Comparison of ENCODE assay signal across 8 cellular contexts in the genomic region with DNA sequence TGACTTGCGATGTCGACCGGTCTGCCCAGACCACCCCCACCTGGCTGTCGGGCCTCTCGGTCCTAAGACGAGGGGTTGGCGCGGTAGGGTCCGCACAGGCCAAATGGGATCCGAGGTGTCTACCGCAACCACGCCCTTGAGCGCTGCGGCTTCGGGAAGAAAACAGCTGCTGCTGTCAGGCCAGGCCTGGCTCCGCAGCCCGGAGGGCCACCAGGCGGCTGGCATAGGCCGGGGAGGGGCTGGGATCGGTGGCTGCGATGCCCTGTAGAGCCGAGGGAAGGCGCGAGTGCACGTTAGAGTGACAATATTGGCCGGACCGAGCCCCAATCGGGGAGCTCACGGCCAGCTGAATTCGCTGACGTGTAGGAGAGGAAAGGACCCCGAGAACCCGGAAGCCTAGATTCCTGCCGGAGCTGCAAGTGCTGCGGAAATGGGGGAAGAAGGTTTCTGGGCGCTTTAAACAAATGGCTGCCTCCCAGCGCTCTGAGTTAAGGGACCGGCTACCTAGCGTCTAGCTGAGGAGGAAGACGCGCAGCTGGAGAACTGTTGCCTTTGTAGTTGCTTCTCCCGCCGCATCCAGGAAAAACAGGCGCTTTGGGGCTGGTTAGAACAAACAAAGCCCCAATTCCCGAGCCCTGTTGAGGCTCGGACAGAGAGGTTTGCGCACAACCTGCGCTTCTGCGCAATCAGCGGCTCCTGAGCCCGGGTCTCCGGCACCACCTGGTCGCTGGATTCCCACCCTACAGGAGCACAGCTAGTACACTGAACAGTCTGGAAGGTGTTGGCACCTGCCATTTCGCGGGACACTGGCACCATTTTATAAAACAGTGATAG. TPM values are rescaled to one million over a fixed set of nuclear protein-coding genes. Genes with fewer than 3 reads are reported as not detected.
DNase-seq lines count a peak whose midpoint lies in the region; ATAC-seq and TF ChIP-seq lines count a peak whose summit lies in the region.

No MANE protein-coding gene starts in this region.

- no peak overlapping the region for H3K4me3 Mint-ChIP-seq in T-helper 17 cell

- DNase-seq in COLO668 (lab: John Stamatoyannopoulos, UW; ENCODE audit: unreplicated experiment) (peak; percentile 85), NCI-H82 (lab: John Stamatoyannopoulos, UW) (peak; percentile 80), fibroblast of the aortic adventitia (ENCODE audit: low read depth) (peak; percentile 42), nucleus accumbens (lab: John Stamatoyannopoulos, UW) (peak; percentile 23 to 92 (median 80)), GM10248 (ENCODE audit: extremely low spot score) (no peak), T-helper 17 cell (no peak)

- POLR2A ChIA-PET in GM10248 (lab: Yijun Ruan, JAX) = no interaction called here

- no peak overlapping the region for H3K27ac Mint-ChIP-seq in T-helper 17 cell

- no peak for ATAC-seq in HG02588 (IDR thresholded peaks at IDR 0.05; ENCODE audit: unreplicated experiment)
- no peak for ATAC-seq in T-helper 17 cell
- ATAC-seq in GM21528 (IDR thresholded peaks at IDR 0.05; ENCODE audit: low FRiP score, unreplicated experiment) = no peak

- H3K27me3 Mint-ChIP-seq in T-helper 17 cell = peaks cover 66% of the 10 kb centered on the region

- H3K36me3 Mint-ChIP-seq in T-helper 17 cell (ENCODE audit: low read depth) = peaks cover 3% of the 10 kb centered on the region

- CTCF ChIA-PET in GM10248 (lab: Yijun Ruan, JAX) = no interaction called here

- peak; percentile 27 for TF ChIP-seq CTCF in fibroblast of the aortic adventitia (IDR thresholded peaks at IDR 0.05; ENCODE audit: insufficient read depth, low read length)
- TF ChIP-seq CTCF in GM10248 (IDR thresholded peaks at IDR 0.05; ENCODE audit: control extremely low read depth, extremely low read depth, low read depth, missing control alignments) = no peak

- no peaks in the 10 kb centered on the region for H3K9me3 ChIP-seq in T-helper 17 cell (ENCODE audit: control insufficient read depth, low read length, poor library complexity, severe bottlenecking)

- peak overlapping the region; percentile 55 for H3K4me3 ChIP-seq in fibroblast of the aortic adventitia (ENCODE audit: low read depth, low read length)

- no peaks in the 10 kb centered on the region for H3K4me1 Mint-ChIP-seq in T-helper 17 cell

RNA-seq across cellular contexts. Expression of gene ZIC4, which starts 14.0 kb away (rescaled TPM):
- total RNA-seq in fibroblast of the aortic adventitia (ENCODE audit: low replicate concordance) = not detected in 2 replicates
- not detected for total RNA-seq in T-helper 17 cell

RNA-seq across cellular contexts. Expression of gene ZIC1, which starts 16.9 kb away (rescaled TPM):
- total RNA-seq in fibroblast of the aortic adventitia (ENCODE audit: low replicate concordance) (0.18 TPM in 1 of 2 replicates, not detected in the other), T-helper 17 cell (not detected)

Comparison
In these comparisons a context has a peak if more than half of its experiments do, and no peak if none do; other contexts are left out.
1. DNase-seq: peak in COLO668 (single experiment), NCI-H82 (single experiment), fibroblast of the aortic adventitia (single experiment) and nucleus accumbens (56 of 56); none in GM10248 (single experiment) and T-helper 17 cell (0 of 3).